6 cellular contexts compared by ENCODE assay signal in genomic region chr19:48501961-48502719, GRCh38. TPM values are rescaled to one million over a fixed set of nuclear protein-coding genes. Genes with fewer than 3 reads are reported as not detected.
DNase-seq lines count a peak whose midpoint lies in the region; ATAC-seq and TF ChIP-seq lines count a peak whose summit lies in the region.

No MANE protein-coding gene starts in this region.

- H3K9ac ChIP-seq in iPS-18a (ENCODE audit: low read length): no peak overlapping the region

- no peak overlapping the region for H3K4me3 Mint-ChIP-seq in activated CD4-positive, alpha-beta memory T cell treated with anti-CD3 and anti-CD28 coated beads, Interleukin-2, amount 10 ng/mL, durations not matched to agents 7 days and 5 days

- ATAC-seq in upper lobe of left lung (ENCODE audit: low FRiP score in 2 of 2) (peak; percentile 71 to 92), GM18511 (IDR thresholded peaks at IDR 0.05; ENCODE audit: unreplicated experiment) (no peak)

- in situ Hi-C loops in G401 (cut with HindIII; ENCODE audit: low sequenced_read_pairs): no loop called here

- TF ChIP-seq EP300 in upper lobe of left lung (IDR thresholded peaks at IDR 0.05): no peak

- no peaks in the 10 kb centered on the region for H3K9me3 Mint-ChIP-seq in activated CD4-positive, alpha-beta memory T cell treated with anti-CD3 and anti-CD28 coated beads, Interleukin-2, amount 10 ng/mL, durations not matched to agents 7 days and 5 days

- H3K27ac ChIP-seq in iPS-18a (ENCODE audit: low read length): no peak overlapping the region
- peak overlapping the region; percentile 16 to 67 (median 42) for H3K27ac ChIP-seq in upper lobe of left lung

- H3K36me3 ChIP-seq in iPS-18a (ENCODE audit: control insufficient read depth, low read depth, low read length) (no peaks in the 10 kb centered on the region), upper lobe of left lung (no peaks in the 10 kb centered on the region)

- CTCF ChIA-PET in activated CD4-positive, alpha-beta memory T cell treated with anti-CD3 and anti-CD28 coated beads, Interleukin-2, amount 10 ng/mL, durations not matched to agents 7 days and 5 days (lab: Charles Lee): interaction anchor here (0.5 to 1.2 kb wide), 3 partner anchors 83 to 766 kb away, joined by 3 to 10 read pairs (median 3); no protein-coding TSS in a partner anchor

- H3K9me3 ChIP-seq in iPS-18a (ENCODE audit: control insufficient read depth, low read depth, low read length): no peaks in the 10 kb centered on the region
- H3K9me3 ChIP-seq in upper lobe of left lung: no peaks in the 10 kb centered on the region

- POLR2A ChIA-PET in activated CD4-positive, alpha-beta memory T cell treated with anti-CD3 and anti-CD28 coated beads, Interleukin-2, amount 10 ng/mL, durations not matched to agents 7 days and 5 days (lab: Charles Lee): interaction anchor here (0.8 to 1.0 kb wide), 2 partner anchors 9 to 82 kb away, joined by 3 to 5 read pairs; no protein-coding TSS in a partner anchor

- peak; percentile 76 for DNase-seq in G401 (ENCODE audit: low spot score)
- peak; percentile 98 for DNase-seq in NCI-H2171 (lab: John Stamatoyannopoulos, UW)
- DNase-seq in activated CD4-positive, alpha-beta memory T cell treated with anti-CD3 and anti-CD28 coated beads, Interleukin-2, amount 10 ng/mL, durations not matched to agents 7 days and 5 days: peak; percentile 73
- DNase-seq in upper lobe of left lung: peak; percentile 96 to 97

- H3K4me3 ChIP-seq in iPS-18a (ENCODE audit: low read length): peak overlapping the region; percentile 58
- peak overlapping the region in 3 of 4 donors; percentile 37 to 49 (median 45) for H3K4me3 ChIP-seq in upper lobe of left lung

- TF ChIP-seq CTCF in upper lobe of left lung (IDR thresholded peaks at IDR 0.05): no peak

- WGBS in upper lobe of left lung, 2 donors: 5 to 6% methylated on average over 13 to 18 of the region's 24 CpGs

- TF ChIP-seq POLR2A in upper lobe of left lung (IDR thresholded peaks at IDR 0.05): peak in 1 of 4 donors; percentile 60

- H3K36me3 Mint-ChIP-seq in activated CD4-positive, alpha-beta memory T cell treated with anti-CD3 and anti-CD28 coated beads, Interleukin-2, amount 10 ng/mL, durations not matched to agents 7 days and 5 days (ENCODE audit: low read depth): no peaks in the 10 kb centered on the region

- H3K4me1 ChIP-seq in iPS-18a (ENCODE audit: control insufficient read depth, low read depth, low read length) (no peaks in the 10 kb centered on the region), upper lobe of left lung (peaks cover 3 to 35% (median 23%) of the 10 kb centered on the region in 4 donors)

- H3K4me1 Mint-ChIP-seq in activated CD4-positive, alpha-beta memory T cell treated with anti-CD3 and anti-CD28 coated beads, Interleukin-2, amount 10 ng/mL, durations not matched to agents 7 days and 5 days: peaks cover 19% of the 10 kb centered on the region

- peaks cover 13% of the 10 kb centered on the region for H3K27me3 Mint-ChIP-seq in activated CD4-positive, alpha-beta memory T cell treated with anti-CD3 and anti-CD28 coated beads, Interleukin-2, amount 10 ng/mL, durations not matched to agents 7 days and 5 days

- H3K27me3 ChIP-seq in iPS-18a (ENCODE audit: control insufficient read depth, insufficient read depth, low read length): no peaks in the 10 kb centered on the region
- H3K27me3 ChIP-seq in upper lobe of left lung: peaks cover 0 to 20% (median 6%) of the 10 kb centered on the region in 4 donors

- no peak overlapping the region for H3K27ac Mint-ChIP-seq in activated CD4-positive, alpha-beta memory T cell treated with anti-CD3 and anti-CD28 coated beads, Interleukin-2, amount 10 ng/mL, durations not matched to agents 7 days and 5 days

RNA-seq across cellular contexts. Expression of gene LMTK3, which starts 9.5 kb away (rescaled TPM):
- total RNA-seq in G401 (2014; rRNA removed; shearing (Covaris generic)): 8.1 and 12.5 TPM in 2 replicates
- 1 to 10 TPM; 3.8 to 5.4 TPM for total RNA-seq in activated CD4-positive, alpha-beta memory T cell treated with anti-CD3 and anti-CD28 coated beads, Interleukin-2, amount 10 ng/mL, durations not matched to agents 7 days and 5 days
- total RNA-seq in upper lobe of left lung: 10 to 100 TPM in 4 of 6 donors, 1 to 10 TPM in 2; 4.9 to 45.1 (median 13.1) TPM

RNA-seq across cellular contexts. Expression of gene CYTH2, which starts 33.0 kb away (rescaled TPM):
- 87.4 and 107 TPM in 2 replicates for total RNA-seq in G401 (2014; rRNA removed; shearing (Covaris generic))
- total RNA-seq in activated CD4-positive, alpha-beta memory T cell treated with anti-CD3 and anti-CD28 coated beads, Interleukin-2, amount 10 ng/mL, durations not matched to agents 7 days and 5 days: 10 to 100 TPM; 53.2 to 55.3 TPM
- total RNA-seq in upper lobe of left lung: 100 to 1,000 TPM in 2 of 6 donors, 10 to 100 TPM in 4; 53.4 to 195 (median 77.0) TPM

RNA-seq across cellular contexts. Expression of gene KCNJ14, which starts 46.8 kb away (rescaled TPM):
- total RNA-seq in G401 (2014; rRNA removed; shearing (Covaris generic)): 0.31 TPM in 1 of 2 replicates, not detected in the other
- under 1 TPM; 0.73 to 0.86 TPM for total RNA-seq in activated CD4-positive, alpha-beta memory T cell treated with anti-CD3 and anti-CD28 coated beads, Interleukin-2, amount 10 ng/mL, durations not matched to agents 7 days and 5 days
- 1 to 10 TPM in 3 of 6 donors, under 1 TPM in 3; 0.54 to 1.9 (median 0.91) TPM for total RNA-seq in upper lobe of left lung

RNA-seq across cellular contexts. Expression of gene SULT2B1, which starts 49.8 kb away (rescaled TPM):
- total RNA-seq in G401 (2014; rRNA removed; shearing (Covaris generic)): 0.37 TPM in 1 of 2 replicates, not detected in the other
- total RNA-seq in activated CD4-positive, alpha-beta memory T cell treated with anti-CD3 and anti-CD28 coated beads, Interleukin-2, amount 10 ng/mL, durations not matched to agents 7 days and 5 days: not detected
- total RNA-seq in upper lobe of left lung: 10 to 100 TPM; 10.5 to 19.6 (median 15.2) TPM

RNA-seq across cellular contexts. Expression of gene GRWD1, which starts 56.4 kb away (rescaled TPM):
- total RNA-seq in G401 (2014; rRNA removed; shearing (Covaris generic)): 87.9 and 99.8 TPM in 2 replicates
- 10 to 100 TPM; 25.6 to 27.1 TPM for total RNA-seq in activated CD4-positive, alpha-beta memory T cell treated with anti-CD3 and anti-CD28 coated beads, Interleukin-2, amount 10 ng/mL, durations not matched to agents 7 days and 5 days
- 10 to 100 TPM; 10.5 to 44.1 (median 31.6) TPM for total RNA-seq in upper lobe of left lung
